8 cellular contexts compared by ENCODE assay signal in genomic region chr17:35577826-35578194, GRCh38. TPM values are rescaled to one million over a fixed set of nuclear protein-coding genes. Genes with fewer than 3 reads are reported as not detected.
DNase-seq lines count a peak whose midpoint lies in the region; TF ChIP-seq lines count a peak whose summit lies in the region.

No MANE protein-coding gene starts in this region.

- TF ChIP-seq CTCF in OCI-LY3 (IDR thresholded peaks at IDR 0.05; ENCODE audit: low read depth, low read length) (no peak), dorsolateral prefrontal cortex (IDR thresholded peaks at IDR 0.05 in 54 of 56, conservative IDR thresholded peaks at IDR 0.05 in 2 of 56; ENCODE audit: low read depth in 1 of 56, partially characterized antibody in 56 of 56) (no peak)

- H3K9ac ChIP-seq in OCI-LY3 (ENCODE audit: low read length) (peak overlapping the region; percentile 93), mucosa of stomach (ENCODE audit: low read length) (peak overlapping the region; percentile 88)

- DNase-seq in GM04503 (ENCODE audit: low read depth) (peak; percentile 11), dorsolateral prefrontal cortex (peak in 1 of 10 donors; percentile 18), activated gamma-delta T cell treated with Interleukin-2 at 50 U/mL for 16 hours (no peak), occipital lobe (lab: John Stamatoyannopoulos, UW) (no peak), dedifferentiated amniotic fluid mesenchymal stem cell (ENCODE audit: extremely low spot score) (no peak), cerebellum (ENCODE audit: low spot score) (no peak)

- H3K27ac ChIP-seq in OCI-LY3 (ENCODE audit: low read length) (peak overlapping the region; percentile 68), dorsolateral prefrontal cortex (peak overlapping the region in 53 of 59 donors; percentile 40 to 99 (median 90))

- H3K4me2 ChIP-seq in OCI-LY3 (ENCODE audit: low read length) = peak overlapping the region; percentile 96

- H3K27me3 ChIP-seq in OCI-LY3 (ENCODE audit: low read depth, low read length) (no peaks in the 10 kb centered on the region), dorsolateral prefrontal cortex (no peaks in the 10 kb centered on the region), mucosa of stomach (ENCODE audit: control insufficient read depth, insufficient read depth, low read length) (no peaks in the 10 kb centered on the region)

- no peaks in the 10 kb centered on the region for H3K9me3 ChIP-seq in OCI-LY3 (ENCODE audit: insufficient read depth, low read length)
- no peaks in the 10 kb centered on the region for H3K9me3 ChIP-seq in mucosa of stomach (ENCODE audit: control insufficient read depth, low read length)

- H2AFZ ChIP-seq in OCI-LY3 (ENCODE audit: low read depth, low read length) = peak overlapping the region; percentile 13

- intact Hi-C loops in dorsolateral prefrontal cortex (cut with DNase I) = loop anchor here (1.0 kb wide), 2 partner anchors 9 to 10 kb away; partner anchors contain the start of gene AP2B1 (in 2 of the 2)

- H3K4me1 ChIP-seq in OCI-LY3 (ENCODE audit: low read length) (peaks cover 12% of the 10 kb centered on the region), mucosa of stomach (ENCODE audit: control insufficient read depth, insufficient read depth, low read length) (peaks cover 5% of the 10 kb centered on the region)

- H3K36me3 ChIP-seq in OCI-LY3 (replicated peaks; ENCODE audit: low read depth, low read length) = peaks cover 9% of the 10 kb centered on the region
- no peaks in the 10 kb centered on the region for H3K36me3 ChIP-seq in mucosa of stomach (ENCODE audit: control insufficient read depth, insufficient read depth, low read length)

- H3K4me3 ChIP-seq in OCI-LY3 (ENCODE audit: low read length) (peak overlapping the region; percentile 89), dorsolateral prefrontal cortex (peak overlapping the region; percentile 50 to 98 (median 84)), mucosa of stomach (ENCODE audit: low read length) (peak overlapping the region; percentile 71)

- peaks cover 4% of the 10 kb centered on the region; the same call in 1 of the 2 replicates for H3K79me2 ChIP-seq in OCI-LY3 (ENCODE audit: low read length)

- no peaks in the 10 kb centered on the region for H4K20me1 ChIP-seq in OCI-LY3 (ENCODE audit: insufficient read depth, low read length)

RNA-seq across cellular contexts. Expression of gene PEX12, which starts 0.6 kb away (rescaled TPM):
- 10 to 100 TPM in 64 of 120 experiments, 1 to 10 TPM in 56; 6.3 to 16.0 (median 10.2) TPM for total RNA-seq in dorsolateral prefrontal cortex
- total RNA-seq in occipital lobe = 6.6 TPM
- 4.3 TPM for total RNA-seq in cerebellum

RNA-seq across cellular contexts. Expression of gene AP2B1, which starts 9.3 kb away (rescaled TPM):
- 100 to 1,000 TPM; 169 to 394 (median 287) TPM for total RNA-seq in dorsolateral prefrontal cortex
- 123 TPM for total RNA-seq in occipital lobe
- 134 TPM for total RNA-seq in cerebellum

RNA-seq across cellular contexts. Expression of gene SLFN14, which starts 17.2 kb away (rescaled TPM):
- total RNA-seq in dorsolateral prefrontal cortex (under 1 TPM in 3 of 120 experiments, not detected in 117; 0.20 to 0.22 (median 0.21) TPM), occipital lobe (0.31 TPM), cerebellum (0.18 TPM)

RNA-seq across cellular contexts. Expression of gene SLFN12L, which starts 40.3 kb away (rescaled TPM):
- total RNA-seq in dorsolateral prefrontal cortex (1 to 10 TPM in 36 of 120 experiments, under 1 TPM in 73, not detected in 11; 0.19 to 3.9 (median 0.75) TPM), occipital lobe (not detected), cerebellum (0.09 TPM)
